ENCODE assay signal across 1 cellular context in the genomic region with DNA sequence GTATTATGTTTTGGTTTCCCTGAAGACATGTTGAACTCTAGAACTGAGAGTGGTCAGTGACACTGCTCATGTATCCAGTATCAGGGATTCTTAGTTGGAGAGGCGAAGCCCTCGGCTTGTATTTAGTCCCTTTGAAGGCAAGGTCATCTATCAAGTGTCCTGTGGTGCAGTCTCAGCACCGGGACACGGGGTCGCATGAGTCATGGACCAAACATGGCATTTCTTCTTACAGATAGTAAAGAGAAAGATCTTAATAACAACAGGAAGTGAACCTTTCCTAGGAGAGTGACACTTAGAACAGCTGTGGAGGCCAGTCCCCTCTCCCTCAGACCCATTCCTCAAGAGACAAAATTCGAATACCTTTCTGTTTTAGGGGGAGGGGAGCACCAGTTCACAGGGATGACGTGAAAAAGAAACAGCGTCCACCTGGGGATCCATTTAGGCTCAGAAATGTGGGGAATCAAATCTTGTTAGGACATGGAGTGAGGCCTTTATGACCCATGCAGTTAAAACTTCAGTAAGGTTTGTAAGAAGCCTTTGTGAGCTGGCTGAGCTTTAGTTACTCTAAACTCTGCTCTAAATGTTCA.
A peak's percentile ranks its signal among the peaks of the same experiment; 100 is the strongest.
TF ChIP-seq lines count a peak whose summit lies in the region.

No MANE protein-coding gene starts in this region.

TF ChIP-seq in K562, 482 proteins besides CTCF, POLR2A, EP300 and RAD21 (continued from another document and continues in another):
- TF ChIP-seq BACH1 (tag; IDR thresholded peaks at IDR 0.05) = peak; percentile 84
- peak; percentile 92 for TF ChIP-seq ETV5 (CRISPR knock-in tag; IDR thresholded peaks at IDR 0.05; ENCODE audit: low read depth)
- TF ChIP-seq RBFOX2 (IDR thresholded peaks at IDR 0.05; ENCODE audit: low read depth, low read length) = 0 out of 2 replicates have a peak, but pooled peaks have one; percentile 8
- peak; percentile 79 to 82; a peak in 3 of 4 replicates for TF ChIP-seq TBL1XR1 (IDR thresholded peaks at IDR 0.05; ENCODE audit: low read length in 2 of 2)
- TF ChIP-seq TAL1 (IDR thresholded peaks at IDR 0.05) = peak; percentile 67
- TF ChIP-seq ZNF75A (CRISPR knock-in tag; IDR thresholded peaks at IDR 0.05) = no peak
- TF ChIP-seq STAT5A (IDR thresholded peaks at IDR 0.05; ENCODE audit: borderline replicate concordance, low read length) = peak; percentile 61; the same call in 1 of the 2 replicates
- TF ChIP-seq, protein P1, sequence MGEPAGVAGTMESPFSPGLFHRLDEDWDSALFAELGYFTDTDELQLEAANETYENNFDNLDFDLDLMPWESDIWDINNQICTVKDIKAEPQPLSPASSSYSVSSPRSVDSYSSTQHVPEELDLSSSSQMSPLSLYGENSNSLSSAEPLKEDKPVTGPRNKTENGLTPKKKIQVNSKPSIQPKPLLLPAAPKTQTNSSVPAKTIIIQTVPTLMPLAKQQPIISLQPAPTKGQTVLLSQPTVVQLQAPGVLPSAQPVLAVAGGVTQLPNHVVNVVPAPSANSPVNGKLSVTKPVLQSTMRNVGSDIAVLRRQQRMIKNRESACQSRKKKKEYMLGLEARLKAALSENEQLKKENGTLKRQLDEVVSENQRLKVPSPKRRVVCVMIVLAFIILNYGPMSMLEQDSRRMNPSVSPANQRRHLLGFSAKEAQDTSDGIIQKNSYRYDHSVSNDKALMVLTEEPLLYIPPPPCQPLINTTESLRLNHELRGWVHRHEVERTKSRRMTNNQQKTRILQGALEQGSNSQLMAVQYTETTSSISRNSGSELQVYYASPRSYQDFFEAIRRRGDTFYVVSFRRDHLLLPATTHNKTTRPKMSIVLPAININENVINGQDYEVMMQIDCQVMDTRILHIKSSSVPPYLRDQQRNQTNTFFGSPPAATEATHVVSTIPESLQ (CRISPR knock-in tag; IDR thresholded peaks at IDR 0.05) = peak; percentile 91; the same call in 1 of the 2 replicates
- TF ChIP-seq SMARCE1 (IDR thresholded peaks at IDR 0.05) = peak; percentile 85
- 0 out of 2 replicates have a peak, but pooled peaks have one; percentile 41 for TF ChIP-seq ZBTB17 (CRISPR knock-in tag; IDR thresholded peaks at IDR 0.05)
- TF ChIP-seq KLF16 (IDR thresholded peaks at IDR 0.05) = peak; percentile 57; the same call in 1 of the 2 replicates
- TF ChIP-seq ARID1B (IDR thresholded peaks at IDR 0.05) = peak; percentile 87
- TF ChIP-seq FOXK2 (conservative IDR thresholded peaks at IDR 0.05 in 1 of 2, IDR thresholded peaks at IDR 0.05 in 1 of 2; ENCODE audit: low read depth in 2 of 2) = peak; percentile 77 to 88; a peak in 3 of 4 replicates
- TF ChIP-seq BHLHE40 (IDR thresholded peaks at IDR 0.05; ENCODE audit: low read length) = 0 out of 2 replicates have a peak, but pooled peaks have one; percentile 35
- TF ChIP-seq STAT5B (CRISPR knock-in tag; IDR thresholded peaks at IDR 0.05) = no peak
- no peak for TF ChIP-seq KDM2B (CRISPR knock-in tag; IDR thresholded peaks at IDR 0.05)
- TF ChIP-seq PML (IDR thresholded peaks at IDR 0.05; ENCODE audit: low read length) = peak; percentile 87
- no peak for TF ChIP-seq ZKSCAN3 (CRISPR knock-in tag; IDR thresholded peaks at IDR 0.05)
- peak; percentile 82 for TF ChIP-seq TCF3 (CRISPR knock-in tag; IDR thresholded peaks at IDR 0.05)
- no peak for TF ChIP-seq CBX1 (IDR thresholded peaks at IDR 0.05; ENCODE audit: low read depth)
- no peak for TF ChIP-seq ZNF561 (CRISPR knock-in tag; conservative IDR thresholded peaks at IDR 0.05)
- peak; percentile 70 for TF ChIP-seq TAF1 (IDR thresholded peaks at IDR 0.05; ENCODE audit: control insufficient read depth, extremely low read depth, insufficient read depth, low read length, severe bottlenecking)
- peak; percentile 68; the same call in 1 of the 2 replicates for TF ChIP-seq POLR2AphosphoS2 (IDR thresholded peaks at IDR 0.05; ENCODE audit: low read length)
- no peak for TF ChIP-seq HDAC3 (IDR thresholded peaks at IDR 0.05; ENCODE audit: borderline replicate concordance, partially characterized antibody)
- TF ChIP-seq SPI1 (IDR thresholded peaks at IDR 0.05; ENCODE audit: borderline replicate concordance, low read depth, low read length) = peak; percentile 71
- TF ChIP-seq NFIC (IDR thresholded peaks at IDR 0.05) = peak; percentile 14; the same call in 1 of the 2 replicates
- TF ChIP-seq TARDBP (IDR thresholded peaks at IDR 0.05) = no peak
- TF ChIP-seq CXXC5 (CRISPR knock-in tag; IDR thresholded peaks at IDR 0.05) = peak; percentile 74
- TF ChIP-seq SP1 (CRISPR knock-in tag; IDR thresholded peaks at IDR 0.05) = peak; percentile 29; the same call in 1 of the 2 replicates
- TF ChIP-seq, protein P2, sequence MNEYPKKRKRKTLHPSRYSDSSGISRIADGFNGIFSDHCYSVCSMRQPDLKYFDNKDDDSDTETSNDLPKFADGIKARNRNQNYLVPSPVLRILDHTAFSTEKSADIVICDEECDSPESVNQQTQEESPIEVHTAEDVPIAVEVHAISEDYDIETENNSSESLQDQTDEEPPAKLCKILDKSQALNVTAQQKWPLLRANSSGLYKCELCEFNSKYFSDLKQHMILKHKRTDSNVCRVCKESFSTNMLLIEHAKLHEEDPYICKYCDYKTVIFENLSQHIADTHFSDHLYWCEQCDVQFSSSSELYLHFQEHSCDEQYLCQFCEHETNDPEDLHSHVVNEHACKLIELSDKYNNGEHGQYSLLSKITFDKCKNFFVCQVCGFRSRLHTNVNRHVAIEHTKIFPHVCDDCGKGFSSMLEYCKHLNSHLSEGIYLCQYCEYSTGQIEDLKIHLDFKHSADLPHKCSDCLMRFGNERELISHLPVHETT (CRISPR knock-in tag; conservative IDR thresholded peaks at IDR 0.05 in 1 of 2, IDR thresholded peaks at IDR 0.05 in 1 of 2) = peak in 1 of 2 experiments; percentile 63; a peak in 1 of 4 replicates
- peak; percentile 84 for TF ChIP-seq SMAD4 (CRISPR knock-in tag; conservative IDR thresholded peaks at IDR 0.05)
- TF ChIP-seq NFRKB (IDR thresholded peaks at IDR 0.05; ENCODE audit: low read depth) = peak; percentile 97
- no peak for TF ChIP-seq CBX2 (IDR thresholded peaks at IDR 0.05; ENCODE audit: insufficient read depth, low read length, poor library complexity, severe bottlenecking)
- TF ChIP-seq, protein P3, sequence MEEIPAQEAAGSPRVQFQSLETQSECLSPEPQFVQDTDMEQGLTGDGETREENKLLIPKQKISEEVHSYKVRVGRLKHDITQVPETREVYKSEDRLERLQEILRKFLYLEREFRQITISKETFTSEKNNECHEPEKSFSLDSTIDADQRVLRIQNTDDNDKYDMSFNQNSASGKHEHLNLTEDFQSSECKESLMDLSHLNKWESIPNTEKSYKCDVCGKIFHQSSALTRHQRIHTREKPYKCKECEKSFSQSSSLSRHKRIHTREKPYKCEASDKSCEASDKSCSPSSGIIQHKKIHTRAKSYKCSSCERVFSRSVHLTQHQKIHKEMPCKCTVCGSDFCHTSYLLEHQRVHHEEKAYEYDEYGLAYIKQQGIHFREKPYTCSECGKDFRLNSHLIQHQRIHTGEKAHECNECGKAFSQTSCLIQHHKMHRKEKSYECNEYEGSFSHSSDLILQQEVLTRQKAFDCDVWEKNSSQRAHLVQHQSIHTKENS (CRISPR knock-in tag; IDR thresholded peaks at IDR 0.05) = no peak
- TF ChIP-seq POLR2B (IDR thresholded peaks at IDR 0.05; ENCODE audit: low read depth, partially characterized antibody) = peak; percentile 46
- TF ChIP-seq CAMTA2 (CRISPR knock-in tag; conservative IDR thresholded peaks at IDR 0.05) = no peak
- TF ChIP-seq ZNF263 (CRISPR knock-in tag; IDR thresholded peaks at IDR 0.05; ENCODE audit: borderline replicate concordance) = no peak
- peak; percentile 44 for TF ChIP-seq KDM5B (IDR thresholded peaks at IDR 0.05; ENCODE audit: insufficient replicate concordance, low read depth, low read length)
- TF ChIP-seq CC2D1A (IDR thresholded peaks at IDR 0.05) = peak; percentile 47; the same call in 1 of the 2 replicates
- TF ChIP-seq, protein P4, sequence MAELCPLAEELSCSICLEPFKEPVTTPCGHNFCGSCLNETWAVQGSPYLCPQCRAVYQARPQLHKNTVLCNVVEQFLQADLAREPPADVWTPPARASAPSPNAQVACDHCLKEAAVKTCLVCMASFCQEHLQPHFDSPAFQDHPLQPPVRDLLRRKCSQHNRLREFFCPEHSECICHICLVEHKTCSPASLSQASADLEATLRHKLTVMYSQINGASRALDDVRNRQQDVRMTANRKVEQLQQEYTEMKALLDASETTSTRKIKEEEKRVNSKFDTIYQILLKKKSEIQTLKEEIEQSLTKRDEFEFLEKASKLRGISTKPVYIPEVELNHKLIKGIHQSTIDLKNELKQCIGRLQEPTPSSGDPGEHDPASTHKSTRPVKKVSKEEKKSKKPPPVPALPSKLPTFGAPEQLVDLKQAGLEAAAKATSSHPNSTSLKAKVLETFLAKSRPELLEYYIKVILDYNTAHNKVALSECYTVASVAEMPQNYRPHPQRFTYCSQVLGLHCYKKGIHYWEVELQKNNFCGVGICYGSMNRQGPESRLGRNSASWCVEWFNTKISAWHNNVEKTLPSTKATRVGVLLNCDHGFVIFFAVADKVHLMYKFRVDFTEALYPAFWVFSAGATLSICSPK (IDR thresholded peaks at IDR 0.05; ENCODE audit: borderline replicate concordance) = no peak
- TF ChIP-seq NR3C1 (CRISPR knock-in tag; IDR thresholded peaks at IDR 0.05) = no peak
- peak; percentile 90 for TF ChIP-seq TAF9B (IDR thresholded peaks at IDR 0.05; ENCODE audit: partially characterized antibody)
- TF ChIP-seq GTF2F1 (IDR thresholded peaks at IDR 0.05; ENCODE audit: low read depth, low read length) = 0 out of 2 replicates have a peak, but pooled peaks have one; percentile 29
- TF ChIP-seq CBFA2T3 (IDR thresholded peaks at IDR 0.05) = peak; percentile 89
- TF ChIP-seq, protein P5, sequence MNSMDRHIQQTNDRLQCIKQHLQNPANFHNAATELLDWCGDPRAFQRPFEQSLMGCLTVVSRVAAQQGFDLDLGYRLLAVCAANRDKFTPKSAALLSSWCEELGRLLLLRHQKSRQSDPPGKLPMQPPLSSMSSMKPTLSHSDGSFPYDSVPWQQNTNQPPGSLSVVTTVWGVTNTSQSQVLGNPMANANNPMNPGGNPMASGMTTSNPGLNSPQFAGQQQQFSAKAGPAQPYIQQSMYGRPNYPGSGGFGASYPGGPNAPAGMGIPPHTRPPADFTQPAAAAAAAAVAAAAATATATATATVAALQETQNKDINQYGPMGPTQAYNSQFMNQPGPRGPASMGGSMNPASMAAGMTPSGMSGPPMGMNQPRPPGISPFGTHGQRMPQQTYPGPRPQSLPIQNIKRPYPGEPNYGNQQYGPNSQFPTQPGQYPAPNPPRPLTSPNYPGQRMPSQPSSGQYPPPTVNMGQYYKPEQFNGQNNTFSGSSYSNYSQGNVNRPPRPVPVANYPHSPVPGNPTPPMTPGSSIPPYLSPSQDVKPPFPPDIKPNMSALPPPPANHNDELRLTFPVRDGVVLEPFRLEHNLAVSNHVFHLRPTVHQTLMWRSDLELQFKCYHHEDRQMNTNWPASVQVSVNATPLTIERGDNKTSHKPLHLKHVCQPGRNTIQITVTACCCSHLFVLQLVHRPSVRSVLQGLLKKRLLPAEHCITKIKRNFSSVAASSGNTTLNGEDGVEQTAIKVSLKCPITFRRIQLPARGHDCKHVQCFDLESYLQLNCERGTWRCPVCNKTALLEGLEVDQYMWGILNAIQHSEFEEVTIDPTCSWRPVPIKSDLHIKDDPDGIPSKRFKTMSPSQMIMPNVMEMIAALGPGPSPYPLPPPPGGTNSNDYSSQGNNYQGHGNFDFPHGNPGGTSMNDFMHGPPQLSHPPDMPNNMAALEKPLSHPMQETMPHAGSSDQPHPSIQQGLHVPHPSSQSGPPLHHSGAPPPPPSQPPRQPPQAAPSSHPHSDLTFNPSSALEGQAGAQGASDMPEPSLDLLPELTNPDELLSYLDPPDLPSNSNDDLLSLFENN (IDR thresholded peaks at IDR 0.05; ENCODE audit: low read depth in 2 of 2, low read length in 2 of 2) = peak in 1 of 2 experiments; percentile 64; a peak in 1 of 4 replicates
- TF ChIP-seq RBM17 (IDR thresholded peaks at IDR 0.05; ENCODE audit: borderline replicate concordance, low read depth, low read length) = no peak
- peak; percentile 76 for TF ChIP-seq NEUROD1 (IDR thresholded peaks at IDR 0.05; ENCODE audit: borderline replicate concordance, low read depth, low read length, partially characterized antibody)
- TF ChIP-seq RBM34 (IDR thresholded peaks at IDR 0.05; ENCODE audit: borderline replicate concordance, insufficient read depth, low read length) = no peak
- no peak for TF ChIP-seq JUNB (CRISPR knock-in tag; conservative IDR thresholded peaks at IDR 0.05)
- no peak for TF ChIP-seq SAFB (IDR thresholded peaks at IDR 0.05; ENCODE audit: borderline replicate concordance, low read depth, low read length)
- TF ChIP-seq CREM (IDR thresholded peaks at IDR 0.05; ENCODE audit: low read depth) = peak; percentile 70
- peak; percentile 68 for TF ChIP-seq ATF7 (IDR thresholded peaks at IDR 0.05)
